Comparison of ENCODE assay signal across 8 cellular contexts in genomic region chr2:70143314-70144150, GRCh38. TPM values are rescaled to one million over a fixed set of nuclear protein-coding genes. Genes with fewer than 3 reads are reported as not detected.
DNase-seq lines count a peak whose midpoint lies in the region; ATAC-seq, FAIRE-seq and TF ChIP-seq lines count a peak whose summit lies in the region.

No MANE protein-coding gene starts in this region.

- H3K9ac ChIP-seq in SU-DHL-6 (ENCODE audit: low read length): peak overlapping the region; percentile 74
- peak overlapping the region; percentile 82 for H3K9ac ChIP-seq in keratinocyte (ENCODE audit: control insufficient read depth, extremely low read depth, insufficient read depth, low read length)

- H3K36me3 ChIP-seq in SU-DHL-6 (ENCODE audit: low read length) (no peaks in the 10 kb centered on the region), keratinocyte (ENCODE audit: control insufficient read depth in 2 of 2, extremely low read depth in 1 of 2, insufficient read depth in 2 of 2, low read length in 2 of 2) (no peaks in the 10 kb centered on the region)

- H3K4me2 ChIP-seq in SU-DHL-6 (ENCODE audit: low read depth, low read length, poor library complexity, severe bottlenecking): peak overlapping the region; percentile 92
- peak overlapping the region; percentile 80 for H3K4me2 ChIP-seq in keratinocyte (ENCODE audit: control insufficient read depth, extremely low read depth, insufficient read depth, low read depth, low read length)

- H3F3A ChIP-seq in SU-DHL-6 (ENCODE audit: insufficient read depth): peaks cover 16% of the 10 kb centered on the region; the same call in 1 of the 2 replicates

- dilution Hi-C loops in keratinocyte (cut with MboI; ENCODE audit: extremely low pct_ligation_motif_present, low sequenced_read_pairs): no loop called here

- peaks cover 37% of the 10 kb centered on the region for H3K4me1 ChIP-seq in keratinocyte (ENCODE audit: control insufficient read depth, extremely low read depth, insufficient read depth, low read length)

- no peaks in the 10 kb centered on the region for H3K9me2 ChIP-seq in SU-DHL-6 (replicated peaks; ENCODE audit: insufficient read depth, low read length)

- H4K20me1 ChIP-seq in SU-DHL-6 (ENCODE audit: low read depth, low read length) (no peaks in the 10 kb centered on the region), keratinocyte (ENCODE audit: control insufficient read depth, extremely low read depth, insufficient read depth, low read length) (no peaks in the 10 kb centered on the region)

- H3K27ac ChIP-seq in SU-DHL-6 (ENCODE audit: low read depth, low read length) (peak overlapping the region; percentile 73), keratinocyte (ENCODE audit: control insufficient read depth, insufficient read depth, low read length) (peak overlapping the region; percentile 95)

- peak; percentile 65 for DNase-seq in COR-L47 (lab: John Stamatoyannopoulos, UW)
- peak; percentile 54 to 89 for DNase-seq in T47D (ENCODE audit: low read depth in 1 of 2, low spot score in 1 of 2)
- no peak for DNase-seq in keratinocyte (ENCODE audit: low read depth, low spot score)
- DNase-seq in stimulated activated CD4-positive, alpha-beta T cell treated with anti-CD3 and anti-CD28 coated beads, Interleukin-2, amount 100 ng/mL, for 24 hours: peak; percentile 47 to 52
- no peak for DNase-seq in GM13977 (ENCODE audit: low spot score)
- DNase-seq in middle frontal gyrus (ENCODE audit: extremely low spot score, low spot score): no peak

- no peaks in the 10 kb centered on the region for H3K79me2 ChIP-seq in SU-DHL-6 (ENCODE audit: insufficient read depth, low read length)
- no peaks in the 10 kb centered on the region for H3K79me2 ChIP-seq in keratinocyte (ENCODE audit: control insufficient read depth, insufficient read depth, low read length)

- TF ChIP-seq CTCF in SU-DHL-6 (IDR thresholded peaks at IDR 0.05; ENCODE audit: insufficient read depth, low read length, poor library complexity, severe bottlenecking): no peak
- no peak for TF ChIP-seq CTCF in keratinocyte (optimal IDR thresholded peaks at IDR 0.05 in 1 of 3, IDR thresholded peaks at IDR 0.05 in 1 of 3, conservative IDR thresholded peaks at IDR 0.05 in 1 of 3; ENCODE audit: extremely low read depth in 1 of 3, insufficient read depth in 2 of 3, low read length in 3 of 3)
- TF ChIP-seq CTCF in GM13977 (IDR thresholded peaks at IDR 0.05; ENCODE audit: extremely low read depth, insufficient read depth, missing control alignments): no peak

- no peaks in the 10 kb centered on the region for H3K27me3 ChIP-seq in SU-DHL-6 (ENCODE audit: low read length)
- H3K27me3 ChIP-seq in keratinocyte (ENCODE audit: control insufficient read depth, extremely low read depth, insufficient read depth, low read length): no peaks in the 10 kb centered on the region

- H3K4me3 ChIP-seq in SU-DHL-6 (ENCODE audit: insufficient read depth, low read length, poor library complexity, severe bottlenecking) (peak overlapping the region; percentile 54), keratinocyte (ENCODE audit: control insufficient read depth in 2 of 3, extremely low read depth in 1 of 3, insufficient read depth in 2 of 3, low read depth in 1 of 3, low read length in 3 of 3) (peak overlapping the region in 2 of 3 experiments; percentile 29 to 61)

- ATAC-seq in HG03025 (IDR thresholded peaks at IDR 0.05; ENCODE audit: low FRiP score, unreplicated experiment): peak; percentile 6

- FAIRE-seq in keratinocyte (lab: Jason Lieb, UNC): no peak

- H2AFZ ChIP-seq in SU-DHL-6 (ENCODE audit: low read depth, low read length, severe bottlenecking): no peak overlapping the region
- H2AFZ ChIP-seq in keratinocyte (ENCODE audit: control insufficient read depth, low read length): peak overlapping the region; percentile 61

- no peaks in the 10 kb centered on the region for H3K9me3 ChIP-seq in SU-DHL-6 (ENCODE audit: insufficient read depth, low read length)
- H3K9me3 ChIP-seq in keratinocyte (ENCODE audit: control insufficient read depth, low read depth, low read length): no peaks in the 10 kb centered on the region

- in situ Hi-C loops in T47D (cut with HindIII; ENCODE audit: low pct_unique_long_range_greater_than_20kb, low sequenced_read_pairs) (no loop called here), GM13977 (cut with MboI; ENCODE audit: low pct_unique_long_range_greater_than_20kb, low sequenced_read_pairs, unreplicated experiment) (loop anchor here (10.0 kb wide), 1 partner anchor 229 kb away; the partner anchor contains the start of gene MXD1)

- H3K9me1 ChIP-seq in keratinocyte (ENCODE audit: control insufficient read depth, extremely low read depth, insufficient read depth, low read length): no peaks in the 10 kb centered on the region

RNA-seq across cellular contexts. Expression of gene C2orf42, which starts 47.3 kb away (rescaled TPM):
- polyA plus RNA-seq in keratinocyte: 9.3 to 10.3 TPM (median 9.3 TPM) in 3 replicates
- 5.0 TPM for polyA plus RNA-seq in keratinocyte (2011; ENCODE audit: low read depth)
- polyA plus RNA-seq in keratinocyte (2011; cell fraction: cytosol; rRNA removed): 7.0 and 9.4 TPM in 2 replicates
- 10.9 and 11.0 TPM in 2 replicates for polyA plus RNA-seq in keratinocyte (2011; cell fraction: nucleus; rRNA removed)
- 8.9 and 9.8 TPM in 2 replicates for polyA plus RNA-seq in keratinocyte (2012; ENCODE audit: low replicate concordance)
- polyA minus RNA-seq in keratinocyte: 17.1 to 43.4 TPM (median 36.4 TPM) in 3 replicates
- polyA minus RNA-seq in keratinocyte (2011; cell fraction: cytosol; rRNA and poly(A)+ RNA removed): 11.7 TPM
- polyA minus RNA-seq in keratinocyte (2011; cell fraction: nucleus; rRNA and poly(A)+ RNA removed): 10.3 and 11.9 TPM in 2 replicates

RNA-seq across cellular contexts. Expression of gene PCBP1, which starts 56.3 kb away (rescaled TPM):
- 65.9 to 151 TPM (median 86.8 TPM) in 3 replicates for polyA plus RNA-seq in keratinocyte
- polyA plus RNA-seq in keratinocyte (2011; ENCODE audit: low read depth): 68.6 TPM
- polyA plus RNA-seq in keratinocyte (2011; cell fraction: cytosol; rRNA removed): 118 and 127 TPM in 2 replicates
- 99.3 and 116 TPM in 2 replicates for polyA plus RNA-seq in keratinocyte (2011; cell fraction: nucleus; rRNA removed)
- 234 and 283 TPM in 2 replicates for polyA plus RNA-seq in keratinocyte (2012; ENCODE audit: low replicate concordance)
- polyA minus RNA-seq in keratinocyte: 57.8 to 120 TPM (median 62.8 TPM) in 3 replicates
- 93.2 TPM for polyA minus RNA-seq in keratinocyte (2011; cell fraction: cytosol; rRNA and poly(A)+ RNA removed)
- polyA minus RNA-seq in keratinocyte (2011; cell fraction: nucleus; rRNA and poly(A)+ RNA removed): 30.5 and 40.4 TPM in 2 replicates

Comparison
In these comparisons a context has a peak if more than half of its experiments do, and no peak if none do; other contexts are left out.
1. DNase-seq: peak in COR-L47 (single experiment), T47D (2 of 2) and stimulated activated CD4-positive, alpha-beta T cell treated with anti-CD3 and anti-CD28 coated beads, Interleukin-2, amount 100 ng/mL, for 24 hours (2 of 2); none in keratinocyte (single experiment), GM13977 (single experiment) and middle frontal gyrus (single experiment).